Comparison of ENCODE assay signal across 22 cellular contexts in genomic region chr1:6045110-6045502, GRCh38.
"Had no signal": no experiment of that assay in that cellular context is flagged by ENCODE, and none has a peak within 500 bp of the region (broad histone marks: within the 10 kb centered on the region; RNA-seq: fewer than 3 reads in every experiment).

No MANE protein-coding gene starts in this region.

- H3K27me3 Mint-ChIP-seq: activated CD4-positive, alpha-beta memory T cell treated with anti-CD3 and anti-CD28 coated beads, Interleukin-2, amount 10 ng/mL, durations not matched to agents 7 days and 5 days; T-helper 17 cell had no signal

- H3K4me3 Mint-ChIP-seq: activated CD4-positive, alpha-beta memory T cell treated with anti-CD3 and anti-CD28 coated beads, Interleukin-2, amount 10 ng/mL, durations not matched to agents 7 days and 5 days; T-helper 17 cell had no signal

- FAIRE-seq: RCC 7860, TTC549 had no signal

- DNase-seq: activated CD4-positive, alpha-beta memory T cell treated with anti-CD3 and anti-CD28 coated beads, Interleukin-2, amount 10 ng/mL, durations not matched to agents 7 days and 5 days; activated CD4-positive, alpha-beta T cell treated with anti-CD3 and anti-CD28 coated beads, Interleukin-2, amount 50 U/mL, for 1 hour; activated CD4-positive, CD25-positive, alpha-beta regulatory T cell; activated naive CD4-positive, alpha-beta T cell treated with anti-CD3 and anti-CD28 coated beads, Interleukin-2, amount 50 U/mL, for 16 hours; activated T-cell treated with anti-CD3 and anti-CD28 coated beads for 4 hours; aorta; caudate nucleus; MG63; MV-4-11; NCI-H1092 treated with DMSO at 0.1 percent for 48 hours; NCI-H1417 treated with DMSO at 0.1 percent for 48 hours; NCI-H1694; NCI-H2029; NCI-H2107; NCI-H345; NCI-H510A; NCI-H526 treated with DMSO at 0.1 percent for 48 hours; SIG-M5; T-helper 17 cell; T1000 had no signal

- H3K27ac Mint-ChIP-seq: T-helper 17 cell had no signal

- ATAC-seq: T-helper 17 cell had no signal

- H3K9me3 Mint-ChIP-seq: activated CD4-positive, alpha-beta memory T cell treated with anti-CD3 and anti-CD28 coated beads, Interleukin-2, amount 10 ng/mL, durations not matched to agents 7 days and 5 days had no signal
